Comparison of ENCODE assay signal across 19 cellular contexts in genomic region chr10:33224251-33224965, GRCh38.
"Had no signal": no experiment of that assay in that cellular context is flagged by ENCODE, and none has a peak within 500 bp of the region (broad histone marks: within the 10 kb centered on the region; RNA-seq: fewer than 3 reads in every experiment).

No MANE protein-coding gene starts in this region.

- H3K9me3 ChIP-seq: mucosa of descending colon, neutrophil, SJSA1, tibial artery had no signal

- H3K36me3 Mint-ChIP-seq: activated CD4-positive, alpha-beta memory T cell treated with anti-CD3 and anti-CD28 coated beads for 36 hours; immature natural killer cell; naive thymus-derived CD4-positive, alpha-beta T cell; stimulated activated naive B cell treated with anti-CD40 and anti-IgM and Interleukin-4, amounts not matched to agents 10 μg/mL and 1 μg/mL and 100 μg/mL, for 72 hours had no signal

- DNase-seq: activated CD4-positive, alpha-beta memory T cell treated with anti-CD3 and anti-CD28 coated beads for 36 hours; activated CD4-positive, alpha-beta T cell treated with anti-CD3 and anti-CD28 coated beads for 36 hours; activated gamma-delta T cell; activated T-cell treated with anti-CD3 and anti-CD28 coated beads, Interleukin-2, amount 50 U/mL, for 72 hours; anterior cingulate cortex; dermis blood vessel endothelial cell; immature natural killer cell; mucosa of descending colon; naive thymus-derived CD4-positive, alpha-beta T cell; posterior cingulate gyrus; retina; stimulated activated CD4-positive, alpha-beta T cell treated with anti-CD3 and anti-CD28 coated beads, Interleukin-2, amount 100 ng/mL, for 48 hours; stimulated activated naive B cell treated with anti-CD40 and anti-IgM and Interleukin-4, amounts not matched to agents 10 μg/mL and 1 μg/mL and 100 μg/mL, for 72 hours; T-helper 2 cell; tibial artery had no signal

- H3K27me3 ChIP-seq: neutrophil, SJSA1, tibial artery had no signal

- H3K4me1 Mint-ChIP-seq: activated CD4-positive, alpha-beta T cell treated with anti-CD3 and anti-CD28 coated beads for 36 hours; immature natural killer cell; naive thymus-derived CD4-positive, alpha-beta T cell; stimulated activated naive B cell treated with anti-CD40 and anti-IgM and Interleukin-4, amounts not matched to agents 10 μg/mL and 1 μg/mL and 100 μg/mL, for 72 hours had no signal

- H3K9me3 Mint-ChIP-seq: activated CD4-positive, alpha-beta memory T cell treated with anti-CD3 and anti-CD28 coated beads for 36 hours; activated T-cell treated with anti-CD3 and anti-CD28 coated beads, Interleukin-2, amount 50 U/mL, for 72 hours; immature natural killer cell; stimulated activated naive B cell treated with anti-CD40 and anti-IgM and Interleukin-4, amounts not matched to agents 10 μg/mL and 1 μg/mL and 100 μg/mL, for 72 hours had no signal

- H3K27me3 Mint-ChIP-seq: activated naive CD8-positive, alpha-beta T cell had no signal

- H3K27ac ChIP-seq: neutrophil, SJSA1, tibial artery had no signal

- H3K36me3 ChIP-seq: neutrophil had no signal

- H3K27ac Mint-ChIP-seq: activated CD4-positive, alpha-beta memory T cell treated with anti-CD3 and anti-CD28 coated beads for 36 hours; activated CD4-positive, alpha-beta T cell treated with anti-CD3 and anti-CD28 coated beads for 36 hours; activated naive CD8-positive, alpha-beta T cell; activated T-cell treated with anti-CD3 and anti-CD28 coated beads, Interleukin-2, amount 50 U/mL, for 72 hours; immature natural killer cell; naive thymus-derived CD4-positive, alpha-beta T cell; stimulated activated naive B cell treated with anti-CD40 and anti-IgM and Interleukin-4, amounts not matched to agents 10 μg/mL and 1 μg/mL and 100 μg/mL, for 72 hours had no signal

- H3K4me3 Mint-ChIP-seq: activated CD4-positive, alpha-beta memory T cell treated with anti-CD3 and anti-CD28 coated beads for 36 hours; activated CD4-positive, alpha-beta T cell treated with anti-CD3 and anti-CD28 coated beads for 36 hours; activated naive CD8-positive, alpha-beta T cell; activated T-cell treated with anti-CD3 and anti-CD28 coated beads, Interleukin-2, amount 50 U/mL, for 72 hours; immature natural killer cell; naive thymus-derived CD4-positive, alpha-beta T cell; stimulated activated naive B cell treated with anti-CD40 and anti-IgM and Interleukin-4, amounts not matched to agents 10 μg/mL and 1 μg/mL and 100 μg/mL, for 72 hours had no signal

- H3K4me3 ChIP-seq: lung, mucosa of descending colon, SJSA1, tibial artery had no signal

- ATAC-seq: activated CD4-positive, alpha-beta T cell treated with anti-CD3 and anti-CD28 coated beads for 36 hours; activated T-cell treated with anti-CD3 and anti-CD28 coated beads, Interleukin-2, amount 50 U/mL, for 72 hours; mucosa of descending colon; naive thymus-derived CD4-positive, alpha-beta T cell; stimulated activated naive B cell treated with anti-CD40 and anti-IgM and Interleukin-4, amounts not matched to agents 10 μg/mL and 1 μg/mL and 100 μg/mL, for 72 hours had no signal
